ENCODE assay signal across 2 cellular contexts in genomic region chr14:49566714-49567113, GRCh38.
TF ChIP-seq lines count a peak whose summit lies in the region.

No MANE protein-coding gene starts in this region.

TF ChIP-seq in HEK293, 187 proteins besides CTCF, POLR2A, EP300 and RAD21:
- TF ChIP-seq ZNF140 (tag by site-specific recombination; IDR thresholded peaks at IDR 0.05) (no peak), PRDM10 (tag by site-specific recombination; IDR thresholded peaks at IDR 0.05) (peak; percentile 52; the same call in 1 of the 2 replicates)

TF ChIP-seq in K562, 482 proteins besides CTCF, POLR2A, EP300 and RAD21:
- TF ChIP-seq ZNF449 (CRISPR knock-in tag; IDR thresholded peaks at IDR 0.05) (no peak), PRDM10 (IDR thresholded peaks at IDR 0.05; ENCODE audit: partially characterized antibody) (peak; percentile 68)
